ENCODE assay signal across 18 cellular contexts in genomic region chr14:66017960-66018359, GRCh38.
DNase-seq lines count a peak whose midpoint lies in the region; TF ChIP-seq lines count a peak whose summit lies in the region.
"Had no signal": no experiment of that assay in that cellular context is flagged by ENCODE, and none has a peak within 500 bp of the region (broad histone marks: within the 10 kb centered on the region; RNA-seq: fewer than 3 reads in every experiment).

No MANE protein-coding gene starts in this region.

- WGBS in lower leg skin, 2 donors = 75 to 77% methylated on average over 1 of the region's 1 CpG

- peaks cover 35% of the 10 kb centered on the region for H3K9me3 Mint-ChIP-seq in nephron progenitor cell

- H3K4me3 Mint-ChIP-seq in nephron progenitor cell = no peak overlapping the region
- H3K4me3 Mint-ChIP-seq: CD8-positive, alpha-beta memory T cell; HFFc6 had no signal

- H3K36me3 Mint-ChIP-seq in nephron progenitor cell (ENCODE audit: low read depth) = peaks cover 15% of the 10 kb centered on the region

- peaks cover 51% of the 10 kb centered on the region for H3K4me1 Mint-ChIP-seq in nephron progenitor cell
- H3K4me1 Mint-ChIP-seq: CD8-positive, alpha-beta memory T cell had no signal

- H3K27ac Mint-ChIP-seq in nephron progenitor cell = peak overlapping the region; percentile 59
- H3K27ac Mint-ChIP-seq: CD8-positive, alpha-beta memory T cell; HFFc6 had no signal

- DNase-seq in NCI-H510A treated with DMSO at 0.1 percent for 48 hours (lab: John Stamatoyannopoulos, UW) (peak; percentile 51), NCI-H510A (lab: John Stamatoyannopoulos, UW) (no peak), LNCaP clone FGC (ENCODE audit: low read depth) (peak; percentile 19), NCI-H2171 treated with DMSO at 0.1 percent for 48 hours (lab: John Stamatoyannopoulos, UW) (peak; percentile 92), nephron progenitor cell (no peak), anterior cingulate cortex (lab: John Stamatoyannopoulos, UW) (no peak), lower leg skin (ENCODE audit: low spot score in 2 of 2) (no peak), NOMO-1 (lab: John Stamatoyannopoulos, UW; ENCODE audit: unreplicated experiment in 2 of 2) (no peak)
- DNase-seq: Calu3; CD8-positive, alpha-beta memory T cell; HFFc6; NCI-H1105; NCI-H1694; NCI-H2107; NCI-H345; Right ventricle myocardium superior had no signal

- no peak for TF ChIP-seq POLR2A in lower leg skin (IDR thresholded peaks at IDR 0.05)

- peaks cover 4% of the 10 kb centered on the region for H3K27me3 Mint-ChIP-seq in nephron progenitor cell (ENCODE audit: low read depth, poor library complexity)

- intact Hi-C loops in lower leg skin (cut with DNase I; ENCODE audit: low total_unique reads) = no loop called here

- TF ChIP-seq CTCF in LNCaP clone FGC (IDR thresholded peaks at IDR 0.05; ENCODE audit: control insufficient read depth, extremely low read depth, insufficient read depth) (no peak), nephron progenitor cell (IDR thresholded peaks at IDR 0.05) (no peak), lower leg skin (IDR thresholded peaks at IDR 0.05) (no peak)

- H3K4me3 ChIP-seq in LNCaP clone FGC (ENCODE audit: low read depth, low read length) (no peak overlapping the region), lower leg skin (ENCODE audit: low read depth, poor library complexity, severe bottlenecking) (no peak overlapping the region)
- H3K4me3 ChIP-seq: GM12878, K562 had no signal

Comparison
In these comparisons a context has a peak if more than half of its experiments do, and no peak if none do; other contexts are left out.
1. DNase-seq: peak in NCI-H510A treated with DMSO at 0.1 percent for 48 hours (single experiment), LNCaP clone FGC (single experiment) and NCI-H2171 treated with DMSO at 0.1 percent for 48 hours (single experiment); none in NCI-H510A (single experiment), nephron progenitor cell (single experiment), anterior cingulate cortex (0 of 58), lower leg skin (0 of 2) and NOMO-1 (0 of 2).